In the genomic region with DNA sequence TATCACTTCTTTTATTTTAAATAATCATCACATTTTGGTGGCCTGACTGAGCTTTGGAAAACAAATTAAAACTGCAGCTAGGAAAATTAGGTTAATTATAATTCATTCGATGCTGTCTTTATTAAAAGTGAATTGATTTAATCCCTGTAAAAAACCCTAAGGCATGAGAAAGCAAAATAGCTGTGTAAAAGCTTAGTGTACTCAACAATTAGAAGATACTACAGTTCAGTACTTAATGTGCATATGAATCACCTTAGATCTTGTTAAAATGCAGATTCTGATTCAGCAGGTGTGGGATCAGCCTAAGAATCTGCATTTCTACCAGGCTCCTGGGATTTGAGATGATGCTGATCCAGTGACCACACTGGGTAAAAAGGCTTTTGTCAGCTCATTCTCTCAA, we compare ENCODE assay signal across 6 cellular contexts.
"Had no signal": no experiment of that assay in that cellular context is flagged by ENCODE, and none has a peak within 500 bp of the region (broad histone marks: within the 10 kb centered on the region; RNA-seq: fewer than 3 reads in every experiment).

No MANE protein-coding gene starts in this region.

- ATAC-seq: K562 had no signal

- H3K9ac ChIP-seq: GM23248 had no signal

- H3K27ac ChIP-seq: GM23248 had no signal

- FAIRE-seq: HTR-8/SVneo, K562 had no signal

- DNase-seq: GM23248, H7, HCEC 1CT, IMR-90 had no signal

- H3K4me3 ChIP-seq: GM23248, K562 had no signal

- H2AFZ ChIP-seq: GM23248 had no signal
